8 cellular contexts compared by ENCODE assay signal in genomic region chr16:23435500-23435899, GRCh38. TPM values are rescaled to one million over a fixed set of nuclear protein-coding genes. Genes with fewer than 3 reads are reported as not detected.
DNase-seq lines count a peak whose midpoint lies in the region; ATAC-seq and TF ChIP-seq lines count a peak whose summit lies in the region.

No MANE protein-coding gene starts in this region.

- no peak overlapping the region for H2BK5ac ChIP-seq in mesendoderm (ENCODE audit: low read length)

- ATAC-seq in HG03342 (IDR thresholded peaks at IDR 0.05; ENCODE audit: unreplicated experiment), result no peak

- TF ChIP-seq CTCF in BJ (IDR thresholded peaks at IDR 0.05; ENCODE audit: insufficient read depth, low read depth, low read length), result peak; percentile 87

- no peak overlapping the region for H3K27ac ChIP-seq in mesendoderm (ENCODE audit: low read depth, low read length)

- no CpG with 5 or more reads among the region's 6 CpGs for WGBS in mesendoderm (ENCODE audit: extremely low coverage, insufficient coverage, low lambda C conversion rate)

- H3K9ac ChIP-seq in mesendoderm (ENCODE audit: low read length), result no peak overlapping the region

- no peak overlapping the region for H3K23ac ChIP-seq in mesendoderm (ENCODE audit: low read length)

- H2BK120ac ChIP-seq in mesendoderm (ENCODE audit: low read depth, low read length), result no peak overlapping the region

- POLR2A ChIA-PET in BJ (lab: Charles Lee) (no interaction called here), HEK293T (lab: Yijun Ruan, JAX) (no interaction called here)

- no peak overlapping the region for H3K4me2 ChIP-seq in mesendoderm (ENCODE audit: low read length)

- H3K36me3 ChIP-seq in BJ (ENCODE audit: control insufficient read depth, insufficient read depth, low read length), result peaks cover 13% of the 10 kb centered on the region
- no peaks in the 10 kb centered on the region for H3K36me3 ChIP-seq in mesendoderm (ENCODE audit: control insufficient read depth, insufficient read depth, low read length)

- H2BK15ac ChIP-seq in mesendoderm (replicated peaks; ENCODE audit: low read depth), result no peak overlapping the region

- DNase-seq in BJ (ENCODE audit: low read depth) (no peak), HEK293T (ENCODE audit: extremely low spot score) (peak; percentile 74), NCI-H748 (lab: John Stamatoyannopoulos, UW; ENCODE audit: unreplicated experiment) (peak; percentile 51), ecto neural progenitor cell (ENCODE audit: low spot score) (peak; percentile 77), mesendoderm (peak; percentile 67)
- peak; percentile 32 to 44 for DNase-seq in activated CD4-positive, alpha-beta T cell treated with anti-CD3 and anti-CD28 coated beads, Interleukin-2, amount 50 U/mL, for 24 hours (ENCODE audit: low read depth in 1 of 2, low spot score in 1 of 2)
- peak; percentile 42 for DNase-seq in stimulated activated CD8-positive, alpha-beta memory T cell treated with anti-CD3 and anti-CD28 coated beads, Interleukin-4, amount 100 ng/mL, for 24 hours (ENCODE audit: low read depth)

- H3K79me2 ChIP-seq in mesendoderm (ENCODE audit: control insufficient read depth, insufficient read depth, low read length), result no peaks in the 10 kb centered on the region

- no peak overlapping the region for H3K18ac ChIP-seq in mesendoderm (ENCODE audit: low read length)

- CTCF ChIA-PET in BJ (lab: Yijun Ruan, JAX) (interaction anchor here (0.6 to 8.6 kb wide), 38 partner anchors 8 to 536 kb away, joined by 3 to 292 read pairs (median 5); partner anchors contain the start of genes COG7 and SCNN1G), HEK293T (lab: Yijun Ruan, JAX) (interaction anchor here (0.6 to 3.2 kb wide), 28 partner anchors 9 to 539 kb away, joined by 3 to 27 read pairs (median 4); partner anchors contain the start of genes COG7 and SCNN1G)

- H3K56ac ChIP-seq in mesendoderm (ENCODE audit: low read length), result no peak overlapping the region

- no peak overlapping the region for H3K4ac ChIP-seq in mesendoderm (ENCODE audit: low read depth, low read length)

- no peak overlapping the region for H3K4me3 ChIP-seq in BJ (ENCODE audit: low read depth, low read length)
- no peak overlapping the region for H3K4me3 ChIP-seq in mesendoderm (ENCODE audit: low read length)

- H3K4me1 ChIP-seq in mesendoderm (ENCODE audit: control insufficient read depth, low read depth, low read length), result no peaks in the 10 kb centered on the region

- H2AK5ac ChIP-seq in mesendoderm (ENCODE audit: low read length), result no peak overlapping the region

- no peak overlapping the region for H4K5ac ChIP-seq in mesendoderm (ENCODE audit: low read length)

- H3K27me3 ChIP-seq in BJ (ENCODE audit: control insufficient read depth, insufficient read depth, low read length), result no peaks in the 10 kb centered on the region
- H3K27me3 ChIP-seq in mesendoderm (ENCODE audit: insufficient read depth, low read length, poor library complexity), result no peaks in the 10 kb centered on the region

- H4K8ac ChIP-seq in mesendoderm (ENCODE audit: low read depth, low read length), result no peak overlapping the region

- no peaks in the 10 kb centered on the region for H3K79me1 ChIP-seq in mesendoderm (ENCODE audit: low read length)

TF ChIP-seq in HEK293T, 16 proteins besides CTCF, POLR2A, EP300 and RAD21:
- TF ChIP-seq SP1 (IDR thresholded peaks at IDR 0.05), result no peak
- no peak for TF ChIP-seq FOXM1 (IDR thresholded peaks at IDR 0.05; ENCODE audit: borderline replicate concordance)

RNA-seq across cellular contexts. Expression of gene COG7, which starts 17.5 kb away (rescaled TPM):
- polyA plus RNA-seq in BJ (2011; rRNA removed), result 22.5 and 31.2 TPM in 2 replicates
- polyA minus RNA-seq in BJ (2011; rRNA and poly(A)+ RNA removed), result 21.3 and 32.3 TPM in 2 replicates
- polyA plus RNA-seq in mesendoderm (2013, experiment 1 of 2), result 8.5 TPM
- polyA plus RNA-seq in mesendoderm (2013, experiment 2 of 2), result 8.7 TPM
